18 cellular contexts compared by ENCODE assay signal in the genomic region with DNA sequence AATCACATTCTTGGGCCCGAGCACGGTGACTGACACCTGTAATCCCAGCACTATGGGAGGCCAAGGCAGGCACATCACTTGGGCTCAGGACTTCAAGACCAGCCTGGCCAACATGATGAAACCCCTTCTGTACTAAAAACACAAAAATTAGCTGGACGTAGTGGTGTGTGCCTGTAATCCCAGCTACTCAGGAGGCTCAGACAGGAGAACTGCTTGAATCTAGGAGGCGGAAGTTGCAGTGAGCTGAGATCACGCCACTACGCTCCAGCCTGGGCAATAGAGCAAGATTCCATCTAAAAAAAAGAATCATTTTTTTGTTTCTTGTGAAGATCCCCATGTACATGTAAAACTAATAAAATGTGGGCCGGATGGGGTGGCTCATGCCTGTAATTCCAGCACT. TPM values are rescaled to one million over a fixed set of nuclear protein-coding genes. Genes with fewer than 3 reads are reported as not detected.
DNase-seq lines count a peak whose midpoint lies in the region; ATAC-seq and TF ChIP-seq lines count a peak whose summit lies in the region.
"Had no signal": no experiment of that assay in that cellular context is flagged by ENCODE, and none has a peak within 500 bp of the region (broad histone marks: within the 10 kb centered on the region; RNA-seq: fewer than 3 reads in every experiment).

No MANE protein-coding gene starts in this region.

- H3K27ac Mint-ChIP-seq in stimulated activated naive B cell treated with anti-CD40 and anti-IgM and Interleukin-4, amounts not matched to agents 10 μg/mL and 1 μg/mL and 100 μg/mL, for 72 hours: peak overlapping the region; percentile 20
- H3K27ac Mint-ChIP-seq in osteocyte (ENCODE audit: unreplicated experiment): no peak overlapping the region

- in situ Hi-C loops in Panc1 (cut with HindIII; ENCODE audit: low pct_unique_long_range_greater_than_20kb, low sequenced_read_pairs): no loop called here

- H3K27me3 Mint-ChIP-seq in stimulated activated naive B cell treated with anti-CD40 and anti-IgM and Interleukin-4, amounts not matched to agents 10 μg/mL and 1 μg/mL and 100 μg/mL, for 72 hours: no peaks in the 10 kb centered on the region
- H3K27me3 Mint-ChIP-seq in osteocyte (ENCODE audit: unreplicated experiment): no peaks in the 10 kb centered on the region

- BruUV-seq in Panc1 (replicated peaks; lab: Mats Ljungman, UMichigan): no TSS peak

- peaks cover 0 to under 1% of the 10 kb centered on the region in 2 donors for H3K9me3 Mint-ChIP-seq in stimulated activated naive B cell treated with anti-CD40 and anti-IgM and Interleukin-4, amounts not matched to agents 10 μg/mL and 1 μg/mL and 100 μg/mL, for 72 hours
- H3K9me3 Mint-ChIP-seq in osteocyte (ENCODE audit: unreplicated experiment): peaks cover 13% of the 10 kb centered on the region

- H3K27ac ChIP-seq in heart left ventricle: peak overlapping the region in 9 of 12 donors; percentile 3 to 85 (median 75)
- H3K27ac ChIP-seq in Panc1 (ENCODE audit: low read length): peak overlapping the region; percentile 58; the same call in 1 of the 2 replicates
- H3K27ac ChIP-seq in right lobe of liver: peak overlapping the region in 2 of 3 donors; percentile 74 to 76
- H3K27ac ChIP-seq in psoas muscle: no peak overlapping the region
- H3K27ac ChIP-seq: ascending aorta, HL-60, thoracic aorta had no signal

- no peak overlapping the region for H3K4me3 Mint-ChIP-seq in stimulated activated naive B cell treated with anti-CD40 and anti-IgM and Interleukin-4, amounts not matched to agents 10 μg/mL and 1 μg/mL and 100 μg/mL, for 72 hours
- no peak overlapping the region for H3K4me3 Mint-ChIP-seq in osteocyte (ENCODE audit: unreplicated experiment)

- H3K36me3 ChIP-seq in heart left ventricle: no peaks in the 10 kb centered on the region
- H3K36me3 ChIP-seq in Panc1 (ENCODE audit: control insufficient read depth, insufficient read depth, low read length): no peaks in the 10 kb centered on the region
- no peaks in the 10 kb centered on the region for H3K36me3 ChIP-seq in right lobe of liver
- H3K36me3 ChIP-seq in psoas muscle (ENCODE audit: insufficient read depth in 1 of 2, low read depth in 1 of 2): no peaks in the 10 kb centered on the region
- H3K36me3 ChIP-seq: ascending aorta, thoracic aorta had no signal

- POLR2A ChIA-PET in Panc1 (lab: Charles Lee): no interaction called here

- CTCF ChIA-PET in Panc1 (lab: Charles Lee): no interaction called here

- H3K4me1 ChIP-seq in heart left ventricle: peaks cover 0 to 23% (median 5%) of the 10 kb centered on the region in 12 donors
- no peaks in the 10 kb centered on the region for H3K4me1 ChIP-seq in Panc1 (ENCODE audit: control insufficient read depth, insufficient read depth, low read length)
- H3K4me1 ChIP-seq in right lobe of liver: peaks cover 0 to 34% (median 16%) of the 10 kb centered on the region in 4 donors
- H3K4me1 ChIP-seq in psoas muscle: no peaks in the 10 kb centered on the region
- H3K4me1 ChIP-seq: ascending aorta had no signal

- intact Hi-C loops in heart left ventricle (cut with DNase I): no loop called here
- intact Hi-C loops in left ventricle myocardium superior (cut with micrococcal nuclease): no loop called here
- intact Hi-C loops in Panc1 (cut with micrococcal nuclease; ENCODE audit: unreplicated experiment): no loop called here
- intact Hi-C loops in right lobe of liver (cut with DNase I): no loop called here
- intact Hi-C loops in psoas muscle (cut with DNase I): no loop called here

- H3K9me3 ChIP-seq in heart left ventricle: no peaks in the 10 kb centered on the region
- H3K9me3 ChIP-seq in Panc1 (ENCODE audit: control insufficient read depth, insufficient read depth, low read depth, low read length): no peaks in the 10 kb centered on the region
- no peaks in the 10 kb centered on the region for H3K9me3 ChIP-seq in right lobe of liver
- H3K9me3 ChIP-seq in psoas muscle: no peaks in the 10 kb centered on the region
- H3K9me3 ChIP-seq: ascending aorta, thoracic aorta had no signal

- DNase-seq in heart left ventricle (no peak), left ventricle myocardium superior (no peak), Panc1 (ENCODE audit: low read depth, low spot score) (no peak), right lobe of liver (no peak), psoas muscle (no peak), left lobe of liver (ENCODE audit: low spot score) (no peak), osteocyte (ENCODE audit: extremely low spot score, unreplicated experiment) (no peak)
- DNase-seq in stimulated activated naive B cell treated with anti-CD40 and anti-IgM and Interleukin-4, amounts not matched to agents 10 μg/mL and 1 μg/mL and 100 μg/mL, for 72 hours: no peak
- DNase-seq: activated naive CD4-positive, alpha-beta T cell treated with anti-CD3 and anti-CD28 coated beads, Interleukin-2, amount 50 U/mL, for 16 hours; activated T-cell treated with anti-CD3 and anti-CD28 coated beads, Interleukin-2, amount 50 U/mL, for 1 hour; IMR-90; NCI-H1694; NCI-H2171 treated with DMSO at 0.1 percent for 48 hours; NCI-H69; occipital lobe had no signal

- WGBS in heart left ventricle, 4 donors: 83 to 85% (median 84%) methylated on average over 7 of the region's 7 CpGs
- 94% methylated on average over 7 of the region's 7 CpGs for WGBS in right lobe of liver (ENCODE audit: insufficient coverage, low coverage, low lambda C conversion rate, missing lambda C conversion rate)
- WGBS in psoas muscle, 3 donors: 87 to 91% (median 90%) methylated on average over 7 of the region's 7 CpGs

- H3K27me3 ChIP-seq in heart left ventricle (no peaks in the 10 kb centered on the region), Panc1 (ENCODE audit: control insufficient read depth, insufficient read depth, low read length) (no peaks in the 10 kb centered on the region), right lobe of liver (no peaks in the 10 kb centered on the region), psoas muscle (ENCODE audit: insufficient read depth in 3 of 3, low read length in 2 of 3) (no peaks in the 10 kb centered on the region)
- H3K27me3 ChIP-seq: ascending aorta had no signal

- H3K4me1 Mint-ChIP-seq in stimulated activated naive B cell treated with anti-CD40 and anti-IgM and Interleukin-4, amounts not matched to agents 10 μg/mL and 1 μg/mL and 100 μg/mL, for 72 hours: peaks cover 9 to 39% of the 10 kb centered on the region in 2 donors
- H3K4me1 Mint-ChIP-seq in osteocyte (ENCODE audit: unreplicated experiment): no peaks in the 10 kb centered on the region

- TF ChIP-seq CTCF in heart left ventricle (IDR thresholded peaks at IDR 0.05) (no peak), Panc1 (IDR thresholded peaks at IDR 0.05) (no peak), right lobe of liver (IDR thresholded peaks at IDR 0.05) (no peak), psoas muscle (IDR thresholded peaks at IDR 0.05) (no peak), osteocyte (IDR thresholded peaks at IDR 0.05) (no peak)

- H3K36me3 Mint-ChIP-seq in stimulated activated naive B cell treated with anti-CD40 and anti-IgM and Interleukin-4, amounts not matched to agents 10 μg/mL and 1 μg/mL and 100 μg/mL, for 72 hours: peaks cover 0 to under 1% of the 10 kb centered on the region in 2 donors
- no peaks in the 10 kb centered on the region for H3K36me3 Mint-ChIP-seq in osteocyte (ENCODE audit: unreplicated experiment)

- ATAC-seq in heart left ventricle: no peak
- no peak for ATAC-seq in left ventricle myocardium superior
- no peak for ATAC-seq in Panc1
- no peak for ATAC-seq in right lobe of liver
- ATAC-seq in stimulated activated naive B cell treated with anti-CD40 and anti-IgM and Interleukin-4, amounts not matched to agents 10 μg/mL and 1 μg/mL and 100 μg/mL, for 72 hours (replicated peaks): no peak
- no peak for ATAC-seq in psoas muscle
- ATAC-seq in left lobe of liver: no peak

- H3K4me3 ChIP-seq in heart left ventricle (no peak overlapping the region), Panc1 (ENCODE audit: low read depth in 2 of 2, low read length in 2 of 2) (no peak overlapping the region), right lobe of liver (no peak overlapping the region), psoas muscle (no peak overlapping the region)
- H3K4me3 ChIP-seq: ascending aorta, thoracic aorta had no signal

- TF ChIP-seq POLR2A in heart left ventricle (IDR thresholded peaks at IDR 0.05): no peak
- TF ChIP-seq POLR2A in right lobe of liver (IDR thresholded peaks at IDR 0.05): no peak

RNA-seq across cellular contexts. Expression of a gene that starts 53.1 kb away (rescaled TPM):
- total RNA-seq in heart left ventricle (10 to 100 TPM; 34.4 to 51.8 (median 43.2) TPM), left ventricle myocardium superior (50.0 TPM), Panc1 (2021; ENCODE audit: unreplicated experiment) (25.2 TPM), right lobe of liver (10 to 100 TPM; 13.0 to 42.8 (median 24.0) TPM), psoas muscle (1 to 10 TPM; 2.4 to 5.1 (median 2.8) TPM), left lobe of liver (29.7 TPM), osteocyte (7.2 and 11.6 TPM in 2 replicates)
- polyA plus RNA-seq in heart left ventricle (10 to 100 TPM; 32.4 to 54.7 TPM), psoas muscle (1 to 10 TPM in 2 of 3 donors, under 1 TPM in 1; 0.89 to 2.6 (median 1.2) TPM)
- polyA plus RNA-seq in Panc1 (2012; ENCODE audit: insufficient read length): 9.8 TPM
- total RNA-seq: ascending aorta had no signal
